ENCODE assay signal across 17 cellular contexts in the genomic region with DNA sequence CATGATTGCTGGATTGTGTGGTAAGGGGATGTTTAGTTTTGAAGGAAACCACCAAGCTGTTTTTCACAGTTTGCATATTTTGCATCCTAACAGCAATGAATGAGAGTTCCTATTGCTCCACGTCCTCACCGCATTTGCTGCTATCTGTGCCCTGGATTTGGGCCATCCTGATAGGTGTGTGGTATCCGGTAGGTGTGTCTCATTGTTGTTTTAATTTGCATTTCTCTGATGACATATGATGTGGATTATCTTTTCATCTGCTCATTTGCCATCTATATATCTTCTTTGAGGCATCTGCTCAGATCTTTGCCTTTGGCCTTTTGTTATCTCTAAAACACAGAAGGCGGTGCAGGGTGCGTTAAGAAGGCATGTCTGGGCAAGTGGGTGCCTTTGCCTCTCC.
"Had no signal": no experiment of that assay in that cellular context is flagged by ENCODE, and none has a peak within 500 bp of the region (broad histone marks: within the 10 kb centered on the region; RNA-seq: fewer than 3 reads in every experiment).

No MANE protein-coding gene starts in this region.

- H3K27me3 ChIP-seq: adrenal gland, neutrophil, testis, upper lobe of right lung had no signal

- H3K4me3 ChIP-seq: adrenal gland, left ventricle myocardium inferior, mucosa of descending colon, testis, upper lobe of right lung had no signal

- DNase-seq: activated CD4-positive, alpha-beta T cell treated with anti-CD3 and anti-CD28 coated beads for 1 hour; activated CD4-positive, alpha-beta T cell treated with anti-CD3 and anti-CD28 coated beads, Interleukin-2, amount 50 U/mL, for 4 hours; activated naive CD4-positive, alpha-beta T cell treated with Interleukin-2 at 50 U/mL for 16 hours; dermis blood vessel endothelial cell; effector memory CD8-positive, alpha-beta T cell; foreskin melanocyte; left ventricle myocardium inferior; mucosa of descending colon; naive thymus-derived CD8-positive, alpha-beta T cell; stimulated activated CD4-positive, alpha-beta T cell treated with anti-CD3 and anti-CD28 coated beads, Interleukin-4, amount 100 ng/mL, for 4 hours; stimulated activated CD8-positive, alpha-beta memory T cell treated with anti-CD3 and anti-CD28 coated beads, Interleukin-4, amount 100 ng/mL, for 48 hours; testis; upper lobe of right lung had no signal

- H3K27ac ChIP-seq: adrenal gland, left ventricle myocardium inferior, neutrophil, testis, upper lobe of right lung had no signal

- H3K36me3 Mint-ChIP-seq: naive thymus-derived CD8-positive, alpha-beta T cell had no signal

- H3K36me3 ChIP-seq: adrenal gland, left ventricle myocardium inferior, neutrophil, upper lobe of right lung had no signal

- H3K4me3 Mint-ChIP-seq: activated T-helper 17 cell treated with anti-CD3 and anti-CD28 coated beads, Interleukin-2, amount 50 U/mL, for 72 hours; effector memory CD8-positive, alpha-beta T cell; naive thymus-derived CD8-positive, alpha-beta T cell; stimulated activated naive CD8-positive, alpha-beta T cell treated with anti-CD3 and anti-CD28 coated beads, Interleukin-15, Interleukin-2, amounts not matched to agents 100 ng/mL and 50 ng/mL, for 24 hours had no signal

- H3K4me1 ChIP-seq: adrenal gland, left ventricle myocardium inferior, testis, upper lobe of right lung had no signal

- H3K9me3 ChIP-seq: adrenal gland, left ventricle myocardium inferior, mucosa of descending colon, neutrophil, testis, upper lobe of right lung had no signal

- H3K27ac Mint-ChIP-seq: activated T-helper 17 cell treated with anti-CD3 and anti-CD28 coated beads, Interleukin-2, amount 50 U/mL, for 72 hours; effector memory CD8-positive, alpha-beta T cell had no signal

- ATAC-seq: activated T-helper 17 cell treated with anti-CD3 and anti-CD28 coated beads, Interleukin-2, amount 50 U/mL, for 72 hours; effector memory CD8-positive, alpha-beta T cell; mucosa of descending colon; naive thymus-derived CD8-positive, alpha-beta T cell; upper lobe of right lung had no signal

- H3K9me3 Mint-ChIP-seq: activated T-helper 17 cell treated with anti-CD3 and anti-CD28 coated beads, Interleukin-2, amount 50 U/mL, for 72 hours; effector memory CD8-positive, alpha-beta T cell; naive thymus-derived CD8-positive, alpha-beta T cell; stimulated activated naive CD8-positive, alpha-beta T cell treated with anti-CD3 and anti-CD28 coated beads, Interleukin-15, Interleukin-2, amounts not matched to agents 100 ng/mL and 50 ng/mL, for 24 hours had no signal
